10 cellular contexts compared by ENCODE assay signal in the genomic region with DNA sequence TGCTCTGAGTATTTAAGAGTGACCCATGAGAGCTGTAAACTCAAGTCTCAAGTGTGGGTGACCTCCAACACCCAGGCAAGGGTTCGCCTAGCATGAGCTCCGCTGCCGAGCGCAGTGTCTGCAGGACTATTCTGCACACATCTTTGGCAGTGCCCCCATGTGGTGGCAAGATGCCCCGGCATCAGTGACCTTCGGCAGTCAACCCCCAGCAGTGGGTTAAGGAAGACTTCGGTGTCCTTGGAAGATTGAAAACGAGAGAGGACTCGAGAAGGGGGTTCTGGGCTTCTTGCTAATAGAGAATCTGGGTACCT. TPM values are rescaled to one million over a fixed set of nuclear protein-coding genes. Genes with fewer than 3 reads are reported as not detected.
DNase-seq lines count a peak whose midpoint lies in the region; ATAC-seq, FAIRE-seq and TF ChIP-seq lines count a peak whose summit lies in the region.
"Had no signal": no experiment of that assay in that cellular context is flagged by ENCODE, and none has a peak within 500 bp of the region (broad histone marks: within the 10 kb centered on the region; RNA-seq: fewer than 3 reads in every experiment).

No MANE protein-coding gene starts in this region.

- H3K4me3 ChIP-seq in H7 (ENCODE audit: insufficient read depth, low read depth, low read length) = no peak overlapping the region
- H3K4me3 ChIP-seq: coronary artery, uterus had no signal

- no peaks in the 10 kb centered on the region for H3K36me3 ChIP-seq in H7 (replicated peaks; ENCODE audit: control insufficient read depth, insufficient read depth, low read length)
- H3K36me3 ChIP-seq: uterus had no signal

- CTCF ChIA-PET in activated CD4-positive, alpha-beta memory T cell treated with anti-CD3 and anti-CD28 coated beads, Interleukin-2, amount 10 ng/mL, durations not matched to agents 7 days and 5 days (lab: Charles Lee) = interaction anchor here (1.5 to 4.9 kb wide), 5 partner anchors 22 to 54 kb away, joined by 3 to 40 read pairs (median 23); a partner anchor contains a TSS

- H3K27ac Mint-ChIP-seq in T-helper 1 cell treated with Interleukin-12 subunit alpha and Interleukin-12 subunit beta and Interleukin-4 antibody, amounts not matched to agents 30 μg/mL and 1 μg/mL, for 36 hours = peak overlapping the region; percentile 61
- peak overlapping the region; percentile 88 for H3K27ac Mint-ChIP-seq in activated CD4-positive, alpha-beta memory T cell treated with anti-CD3 and anti-CD28 coated beads, Interleukin-2, amount 10 ng/mL, durations not matched to agents 7 days and 5 days
- peak overlapping the region; percentile 89 to 93 for H3K27ac Mint-ChIP-seq in natural killer cell treated with Interleukin-12 subunit alpha and Interleukin-12 subunit beta and Interleukin-15 and Interleukin-18, amount 100 ng/mL, for 72 hours

- peaks cover 48% of the 10 kb centered on the region for H3K4me1 Mint-ChIP-seq in T-helper 1 cell treated with Interleukin-12 subunit alpha and Interleukin-12 subunit beta and Interleukin-4 antibody, amounts not matched to agents 30 μg/mL and 1 μg/mL, for 36 hours (ENCODE audit: low read depth)
- H3K4me1 Mint-ChIP-seq in activated CD4-positive, alpha-beta memory T cell treated with anti-CD3 and anti-CD28 coated beads, Interleukin-2, amount 10 ng/mL, durations not matched to agents 7 days and 5 days = peaks cover 68% of the 10 kb centered on the region
- peaks cover 45 to 59% of the 10 kb centered on the region in 2 donors for H3K4me1 Mint-ChIP-seq in natural killer cell treated with Interleukin-12 subunit alpha and Interleukin-12 subunit beta and Interleukin-15 and Interleukin-18, amount 100 ng/mL, for 72 hours (ENCODE audit: low read depth in 2 of 2)

- H3K9me3 Mint-ChIP-seq in T-helper 1 cell treated with Interleukin-12 subunit alpha and Interleukin-12 subunit beta and Interleukin-4 antibody, amounts not matched to agents 30 μg/mL and 1 μg/mL, for 36 hours = no peaks in the 10 kb centered on the region
- H3K9me3 Mint-ChIP-seq in activated CD4-positive, alpha-beta memory T cell treated with anti-CD3 and anti-CD28 coated beads, Interleukin-2, amount 10 ng/mL, durations not matched to agents 7 days and 5 days = no peaks in the 10 kb centered on the region
- no peaks in the 10 kb centered on the region for H3K9me3 Mint-ChIP-seq in natural killer cell treated with Interleukin-12 subunit alpha and Interleukin-12 subunit beta and Interleukin-15 and Interleukin-18, amount 100 ng/mL, for 72 hours

- peaks cover 4% of the 10 kb centered on the region for H3K36me3 Mint-ChIP-seq in T-helper 1 cell treated with Interleukin-12 subunit alpha and Interleukin-12 subunit beta and Interleukin-4 antibody, amounts not matched to agents 30 μg/mL and 1 μg/mL, for 36 hours (ENCODE audit: low read depth)
- peaks cover 6% of the 10 kb centered on the region for H3K36me3 Mint-ChIP-seq in activated CD4-positive, alpha-beta memory T cell treated with anti-CD3 and anti-CD28 coated beads, Interleukin-2, amount 10 ng/mL, durations not matched to agents 7 days and 5 days (ENCODE audit: low read depth)
- no peaks in the 10 kb centered on the region for H3K36me3 Mint-ChIP-seq in natural killer cell treated with Interleukin-12 subunit alpha and Interleukin-12 subunit beta and Interleukin-15 and Interleukin-18, amount 100 ng/mL, for 72 hours

- H3K4me3 Mint-ChIP-seq in T-helper 1 cell treated with Interleukin-12 subunit alpha and Interleukin-12 subunit beta and Interleukin-4 antibody, amounts not matched to agents 30 μg/mL and 1 μg/mL, for 36 hours = no peak overlapping the region
- H3K4me3 Mint-ChIP-seq in activated CD4-positive, alpha-beta memory T cell treated with anti-CD3 and anti-CD28 coated beads, Interleukin-2, amount 10 ng/mL, durations not matched to agents 7 days and 5 days = no peak overlapping the region
- H3K4me3 Mint-ChIP-seq in natural killer cell treated with Interleukin-12 subunit alpha and Interleukin-12 subunit beta and Interleukin-15 and Interleukin-18, amount 100 ng/mL, for 72 hours = peak overlapping the region; percentile 76

- no peaks in the 10 kb centered on the region for H3K27me3 ChIP-seq in H7 (ENCODE audit: control insufficient read depth, insufficient read depth, low read length)
- H3K27me3 ChIP-seq: uterus had no signal

- no peak for FAIRE-seq in HTR-8/SVneo (lab: Jason Lieb, UNC)

- no peaks in the 10 kb centered on the region for H3K27me3 Mint-ChIP-seq in T-helper 1 cell treated with Interleukin-12 subunit alpha and Interleukin-12 subunit beta and Interleukin-4 antibody, amounts not matched to agents 30 μg/mL and 1 μg/mL, for 36 hours (ENCODE audit: low read depth)
- no peaks in the 10 kb centered on the region for H3K27me3 Mint-ChIP-seq in activated CD4-positive, alpha-beta memory T cell treated with anti-CD3 and anti-CD28 coated beads, Interleukin-2, amount 10 ng/mL, durations not matched to agents 7 days and 5 days
- H3K27me3 Mint-ChIP-seq in natural killer cell treated with Interleukin-12 subunit alpha and Interleukin-12 subunit beta and Interleukin-15 and Interleukin-18, amount 100 ng/mL, for 72 hours = peaks cover 2 to 5% of the 10 kb centered on the region in 2 donors

- POLR2A ChIA-PET in activated CD4-positive, alpha-beta memory T cell treated with anti-CD3 and anti-CD28 coated beads, Interleukin-2, amount 10 ng/mL, durations not matched to agents 7 days and 5 days (lab: Charles Lee) = interaction anchor here (1.3 to 7.9 kb wide), 7 partner anchors 11 to 43 kb away, joined by 4 to 157 read pairs (median 13); a partner anchor contains a TSS

- ATAC-seq in natural killer cell treated with Interleukin-12 subunit alpha and Interleukin-12 subunit beta and Interleukin-15 and Interleukin-18, amount 100 ng/mL, for 72 hours = no peak
- ATAC-seq in SK-N-SH treated with all-trans-retinoic acid at 6 μM for 48 hours = no peak; the same call in 2 of the 3 replicates

- DNase-seq in T-helper 1 cell = no peak
- DNase-seq in H7 = peak; percentile 73
- no peak for DNase-seq in activated CD4-positive, alpha-beta memory T cell treated with anti-CD3 and anti-CD28 coated beads, Interleukin-2, amount 10 ng/mL, durations not matched to agents 7 days and 5 days
- no peak for DNase-seq in natural killer cell treated with Interleukin-12 subunit alpha and Interleukin-12 subunit beta and Interleukin-15 and Interleukin-18, amount 100 ng/mL, for 72 hours (ENCODE audit: low spot score)
- no peak for DNase-seq in NCI-H774 (lab: John Stamatoyannopoulos, UW)
- DNase-seq in HTR-8/SVneo (ENCODE audit: insufficient read length, low spot score) = no peak
- DNase-seq: uterus had no signal

TF ChIP-seq in SK-N-SH treated with all-trans-retinoic acid at 6 μM for 48 hours, 23 proteins besides CTCF, POLR2A, EP300 and RAD21 (continues in another document):
- TF ChIP-seq SNAI2 (CRISPR knock-in tag; IDR thresholded peaks at IDR 0.05) (no peak), TCF4 (CRISPR knock-in tag; IDR thresholded peaks at IDR 0.05; ENCODE audit: borderline replicate concordance) (no peak), BACH2 (CRISPR knock-in tag; IDR thresholded peaks at IDR 0.05; ENCODE audit: borderline replicate concordance) (no peak)
- TF ChIP-seq, protein P1, sequence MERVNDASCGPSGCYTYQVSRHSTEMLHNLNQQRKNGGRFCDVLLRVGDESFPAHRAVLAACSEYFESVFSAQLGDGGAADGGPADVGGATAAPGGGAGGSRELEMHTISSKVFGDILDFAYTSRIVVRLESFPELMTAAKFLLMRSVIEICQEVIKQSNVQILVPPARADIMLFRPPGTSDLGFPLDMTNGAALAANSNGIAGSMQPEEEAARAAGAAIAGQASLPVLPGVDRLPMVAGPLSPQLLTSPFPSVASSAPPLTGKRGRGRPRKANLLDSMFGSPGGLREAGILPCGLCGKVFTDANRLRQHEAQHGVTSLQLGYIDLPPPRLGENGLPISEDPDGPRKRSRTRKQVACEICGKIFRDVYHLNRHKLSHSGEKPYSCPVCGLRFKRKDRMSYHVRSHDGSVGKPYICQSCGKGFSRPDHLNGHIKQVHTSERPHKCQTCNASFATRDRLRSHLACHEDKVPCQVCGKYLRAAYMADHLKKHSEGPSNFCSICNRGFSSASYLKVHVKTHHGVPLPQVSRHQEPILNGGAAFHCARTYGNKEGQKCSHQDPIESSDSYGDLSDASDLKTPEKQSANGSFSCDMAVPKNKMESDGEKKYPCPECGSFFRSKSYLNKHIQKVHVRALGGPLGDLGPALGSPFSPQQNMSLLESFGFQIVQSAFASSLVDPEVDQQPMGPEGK (CRISPR knock-in tag; IDR thresholded peaks at IDR 0.05; ENCODE audit: borderline replicate concordance) = no peak
- TF ChIP-seq, protein P2, sequence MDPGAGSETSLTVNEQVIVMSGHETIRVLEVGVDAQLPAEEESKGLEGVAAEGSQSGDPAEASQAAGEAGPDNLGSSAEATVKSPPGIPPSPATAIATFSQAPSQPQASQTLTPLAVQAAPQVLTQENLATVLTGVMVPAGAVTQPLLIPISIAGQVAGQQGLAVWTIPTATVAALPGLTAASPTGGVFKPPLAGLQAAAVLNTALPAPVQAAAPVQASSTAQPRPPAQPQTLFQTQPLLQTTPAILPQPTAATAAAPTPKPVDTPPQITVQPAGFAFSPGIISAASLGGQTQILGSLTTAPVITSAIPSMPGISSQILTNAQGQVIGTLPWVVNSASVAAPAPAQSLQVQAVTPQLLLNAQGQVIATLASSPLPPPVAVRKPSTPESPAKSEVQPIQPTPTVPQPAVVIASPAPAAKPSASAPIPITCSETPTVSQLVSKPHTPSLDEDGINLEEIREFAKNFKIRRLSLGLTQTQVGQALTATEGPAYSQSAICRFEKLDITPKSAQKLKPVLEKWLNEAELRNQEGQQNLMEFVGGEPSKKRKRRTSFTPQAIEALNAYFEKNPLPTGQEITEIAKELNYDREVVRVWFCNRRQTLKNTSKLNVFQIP (CRISPR knock-in tag; IDR thresholded peaks at IDR 0.05; ENCODE audit: borderline replicate concordance, low read depth) = no peak
- TF ChIP-seq, protein P3, sequence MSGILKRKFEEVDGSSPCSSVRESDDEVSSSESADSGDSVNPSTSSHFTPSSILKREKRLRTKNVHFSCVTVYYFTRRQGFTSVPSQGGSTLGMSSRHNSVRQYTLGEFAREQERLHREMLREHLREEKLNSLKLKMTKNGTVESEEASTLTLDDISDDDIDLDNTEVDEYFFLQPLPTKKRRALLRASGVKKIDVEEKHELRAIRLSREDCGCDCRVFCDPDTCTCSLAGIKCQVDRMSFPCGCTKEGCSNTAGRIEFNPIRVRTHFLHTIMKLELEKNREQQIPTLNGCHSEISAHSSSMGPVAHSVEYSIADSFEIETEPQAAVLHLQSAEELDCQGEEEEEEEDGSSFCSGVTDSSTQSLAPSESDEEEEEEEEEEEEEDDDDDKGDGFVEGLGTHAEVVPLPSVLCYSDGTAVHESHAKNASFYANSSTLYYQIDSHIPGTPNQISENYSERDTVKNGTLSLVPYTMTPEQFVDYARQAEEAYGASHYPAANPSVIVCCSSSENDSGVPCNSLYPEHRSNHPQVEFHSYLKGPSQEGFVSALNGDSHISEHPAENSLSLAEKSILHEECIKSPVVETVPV (CRISPR knock-in tag; IDR thresholded peaks at IDR 0.05) = no peak

RNA-seq across cellular contexts. Expression of a gene that starts 43.1 kb away (rescaled TPM):
- 75.6 and 91.7 TPM in 2 replicates for total RNA-seq in H7 (2014; rRNA removed; shearing (Covaris generic))
- total RNA-seq in activated CD4-positive, alpha-beta memory T cell treated with anti-CD3 and anti-CD28 coated beads, Interleukin-2, amount 10 ng/mL, durations not matched to agents 7 days and 5 days = 100 to 1,000 TPM; 116 to 119 TPM
- total RNA-seq in natural killer cell treated with Interleukin-12 subunit alpha and Interleukin-12 subunit beta and Interleukin-15 and Interleukin-18, amount 100 ng/mL, for 72 hours = 10 to 100 TPM; 18.3 to 29.2 TPM
